ENCODE assay signal across 30 cellular contexts in the genomic region with DNA sequence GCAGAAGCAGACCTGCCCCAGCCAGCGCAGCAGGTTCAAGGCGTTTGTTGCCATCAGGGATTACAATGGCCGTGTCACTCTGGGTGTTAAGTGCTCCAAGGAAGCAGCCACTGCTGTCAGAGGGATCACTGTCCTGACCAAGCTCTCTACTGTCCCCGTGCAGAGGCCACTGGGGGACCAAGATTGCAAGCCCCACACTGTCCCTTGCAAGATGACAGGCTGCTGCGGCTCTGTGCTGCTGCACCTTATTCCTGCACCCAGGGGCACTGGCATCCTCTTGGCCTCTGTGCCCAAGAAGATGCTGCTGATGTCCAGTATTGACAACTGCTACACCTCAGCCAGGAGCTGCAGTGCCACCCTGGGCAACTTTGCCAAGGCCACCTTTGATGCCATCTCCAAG.
"Had no signal": no experiment of that assay in that cellular context is flagged by ENCODE, and none has a peak within 500 bp of the region (broad histone marks: within the 10 kb centered on the region; RNA-seq: fewer than 3 reads in every experiment).

No MANE protein-coding gene starts in this region.

- H3K4me1 Mint-ChIP-seq: nephron; stimulated activated memory B cell treated with anti-CD40 and anti-IgM and Interleukin-4, amounts not matched to agents 10 μg/mL and 1 μg/mL and 100 μg/mL, for 72 hours had no signal

- H3K9me3 Mint-ChIP-seq: natural killer cell; nephron; stimulated activated memory B cell treated with anti-CD40 and anti-IgM and Interleukin-4, amounts not matched to agents 10 μg/mL and 1 μg/mL and 100 μg/mL, for 72 hours; stimulated activated naive CD8-positive, alpha-beta T cell treated with anti-CD3 and anti-CD28 coated beads, Interleukin-15, amount 100 ng/mL, for 72 hours; type B pancreatic cell had no signal

- H3K27me3 ChIP-seq: neural progenitor cell, neutrophil, pancreas, right lobe of liver, sigmoid colon, suprapubic skin, testis, tibial artery, transverse colon, upper lobe of right lung, uterus had no signal

- H3K9me3 ChIP-seq: neutrophil, pancreas, psoas muscle, right lobe of liver, sigmoid colon, suprapubic skin, testis, tibial artery, transverse colon, upper lobe of right lung, uterus had no signal

- H3K9ac ChIP-seq: neural progenitor cell had no signal

- DNase-seq: naive thymus-derived CD4-positive, alpha-beta T cell; natural killer cell; nucleus accumbens; pancreas; psoas muscle; right lobe of liver; sigmoid colon; small intestine; stimulated activated CD4-positive, alpha-beta T cell treated with anti-CD3 and anti-CD28 coated beads, Interleukin-12 subunit alpha, Interleukin-12 subunit beta, amount 100 ng/mL, for 4 hours; stimulated activated CD4-positive, alpha-beta T cell treated with anti-CD3 and anti-CD28 coated beads, Interleukin-1b, Interleukin-23, amount 100 ng/mL, for 48 hours; stimulated activated CD4-positive, alpha-beta T cell treated with anti-CD3 and anti-CD28 coated beads, Interleukin-4, amount 100 ng/mL, for 1 hour; stimulated activated CD4-positive, alpha-beta T cell treated with anti-CD3 and anti-CD28 coated beads, Interleukin-4, amount 100 ng/mL, for 4 hours; stimulated activated CD8-positive, alpha-beta memory T cell treated with anti-CD3 and anti-CD28 coated beads, Interleukin-4, amount 100 ng/mL, for 48 hours; stimulated activated naive CD4-positive, alpha-beta T cell; stimulated activated naive CD8-positive, alpha-beta T cell treated with anti-CD3 and anti-CD28 coated beads, Interleukin-15, amount 100 ng/mL, for 72 hours; stimulated activated naive CD8-positive, alpha-beta T cell treated with anti-CD3 and anti-CD28 coated beads, Interleukin-15, Interleukin-2, amounts not matched to agents 100 U/mL and 50 U/mL, for 24 hours; substantia nigra; testis; tibial artery; transverse colon; upper lobe of right lung; uterus had no signal

- H3K4me2 ChIP-seq: neural progenitor cell had no signal

- ATAC-seq: naive thymus-derived CD4-positive, alpha-beta T cell; natural killer cell; pancreas; psoas muscle; right cardiac atrium; right lobe of liver; stimulated activated memory B cell treated with anti-CD40 and anti-IgM and Interleukin-4, amounts not matched to agents 10 μg/mL and 1 μg/mL and 100 μg/mL, for 72 hours; stimulated activated naive CD8-positive, alpha-beta T cell treated with anti-CD3 and anti-CD28 coated beads, Interleukin-15, amount 100 ng/mL, for 72 hours; stimulated activated naive CD8-positive, alpha-beta T cell treated with anti-CD3 and anti-CD28 coated beads, Interleukin-15, Interleukin-2, amounts not matched to agents 100 U/mL and 50 U/mL, for 24 hours; upper lobe of right lung had no signal

- H3K4me3 Mint-ChIP-seq: naive thymus-derived CD4-positive, alpha-beta T cell; natural killer cell; nephron; neural progenitor cell; stimulated activated memory B cell treated with anti-CD40 and anti-IgM and Interleukin-4, amounts not matched to agents 10 μg/mL and 1 μg/mL and 100 μg/mL, for 72 hours; stimulated activated naive CD8-positive, alpha-beta T cell treated with anti-CD3 and anti-CD28 coated beads, Interleukin-15, amount 100 ng/mL, for 72 hours; type B pancreatic cell had no signal

- H3K4me1 ChIP-seq: neural progenitor cell, pancreas, psoas muscle, right lobe of liver, sigmoid colon, testis, tibial artery, upper lobe of right lung, uterus had no signal

- H2AFZ ChIP-seq: neural progenitor cell had no signal

- H3K27me3 Mint-ChIP-seq: naive thymus-derived CD4-positive, alpha-beta T cell; stimulated activated memory B cell treated with anti-CD40 and anti-IgM and Interleukin-4, amounts not matched to agents 10 μg/mL and 1 μg/mL and 100 μg/mL, for 72 hours; stimulated activated naive CD8-positive, alpha-beta T cell treated with anti-CD3 and anti-CD28 coated beads, Interleukin-15, amount 100 ng/mL, for 72 hours; type B pancreatic cell had no signal

- H3K36me3 ChIP-seq: neural progenitor cell, pancreas, transverse colon, uterus had no signal

- H3K27ac Mint-ChIP-seq: naive thymus-derived CD4-positive, alpha-beta T cell; natural killer cell; nephron; neural progenitor cell; progenitor cell of endocrine pancreas; stimulated activated memory B cell treated with anti-CD40 and anti-IgM and Interleukin-4, amounts not matched to agents 10 μg/mL and 1 μg/mL and 100 μg/mL, for 72 hours; type B pancreatic cell had no signal

- H3K36me3 Mint-ChIP-seq: natural killer cell had no signal

- H3K27ac ChIP-seq: neural progenitor cell, neutrophil, pancreas, psoas muscle, right lobe of liver, sigmoid colon, suprapubic skin, testis, tibial artery, transverse colon, upper lobe of right lung, uterus had no signal

- H3K4me3 ChIP-seq: neural progenitor cell, pancreas, psoas muscle, right lobe of liver, sigmoid colon, suprapubic skin, testis, tibial artery, transverse colon, upper lobe of right lung, uterus had no signal
